ENCODE assay signal across 26 cellular contexts in the genomic region with DNA sequence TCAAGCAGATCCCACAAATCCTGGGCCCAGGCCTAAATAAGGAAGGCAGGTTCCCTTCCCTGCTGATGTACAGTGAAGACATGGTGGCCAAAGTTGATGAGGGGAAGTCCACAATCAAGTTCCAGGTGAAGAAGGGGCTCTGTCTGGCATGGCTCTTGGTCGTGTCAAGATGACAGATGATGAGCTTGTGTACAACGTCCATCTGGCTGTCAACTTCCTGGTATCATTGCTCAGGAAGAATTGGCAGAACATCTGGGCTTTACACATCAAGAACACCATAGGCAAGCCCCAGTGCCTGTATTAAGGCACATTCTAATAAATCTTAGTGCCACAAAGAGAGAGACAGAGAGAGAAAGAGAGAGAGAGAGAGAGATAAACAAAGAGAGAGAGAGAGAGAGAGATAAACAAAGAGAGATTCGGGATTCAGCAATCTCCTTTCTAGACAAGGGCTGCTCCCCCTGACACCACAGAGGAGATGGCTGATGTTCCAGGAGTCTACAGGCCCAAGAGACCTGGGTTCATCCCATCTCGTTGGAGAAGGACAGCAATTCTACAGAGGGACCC.
"Had no signal": no experiment of that assay in that cellular context is flagged by ENCODE, and none has a peak within 500 bp of the region (broad histone marks: within the 10 kb centered on the region; RNA-seq: fewer than 3 reads in every experiment).

No MANE protein-coding gene starts in this region.

- H3K27ac ChIP-seq: left ventricle myocardium inferior, neural progenitor cell, neutrophil, parathyroid adenoma, psoas muscle, right lobe of liver, tibial nerve, upper lobe of left lung, vagina had no signal

- H3K36me3 Mint-ChIP-seq: mesothelial cell of epicardium, naive B cell, natural killer cell, neural progenitor cell had no signal

- H3K9me3 Mint-ChIP-seq: immature natural killer cell; mesothelial cell of epicardium; naive B cell; natural killer cell; nephron progenitor cell; neural progenitor cell; stimulated activated naive CD8-positive, alpha-beta T cell treated with anti-CD3 and anti-CD28 coated beads, Interleukin-15, Interleukin-2, amounts not matched to agents 100 ng/mL and 50 ng/mL, for 24 hours had no signal

- FAIRE-seq: islet of Langerhans had no signal

- H3K9me3 ChIP-seq: left ventricle myocardium inferior, neutrophil, psoas muscle, right lobe of liver, tibial nerve, upper lobe of left lung, vagina had no signal

- H3K36me3 ChIP-seq: left ventricle myocardium inferior, neural progenitor cell, neutrophil, right lobe of liver, tibial nerve, upper lobe of left lung, vagina had no signal

- H3K27ac Mint-ChIP-seq: immature natural killer cell; mesothelial cell of epicardium; natural killer cell; nephron progenitor cell; neural progenitor cell; stimulated activated naive CD8-positive, alpha-beta T cell treated with anti-CD3 and anti-CD28 coated beads, Interleukin-15, Interleukin-2, amounts not matched to agents 100 ng/mL and 50 ng/mL, for 24 hours had no signal

- ATAC-seq: natural killer cell, psoas muscle, right lobe of liver had no signal

- H3K4me3 ChIP-seq: left ventricle myocardium inferior, lung, neural progenitor cell, psoas muscle, right lobe of liver, smooth muscle cell, tibial nerve, upper lobe of left lung, vagina had no signal

- H3K27me3 ChIP-seq: neural progenitor cell, right lobe of liver, tibial nerve, upper lobe of left lung, vagina had no signal

- H3K4me1 Mint-ChIP-seq: immature natural killer cell, naive B cell, natural killer cell had no signal

- H3K4me1 ChIP-seq: left ventricle myocardium inferior, parathyroid adenoma, psoas muscle, right lobe of liver, upper lobe of left lung, vagina had no signal

- H3K4me3 Mint-ChIP-seq: immature natural killer cell; mesothelial cell of epicardium; naive B cell; natural killer cell; nephron progenitor cell; neural progenitor cell; stimulated activated naive CD8-positive, alpha-beta T cell treated with anti-CD3 and anti-CD28 coated beads, Interleukin-15, Interleukin-2, amounts not matched to agents 100 ng/mL and 50 ng/mL, for 24 hours had no signal

- DNase-seq: hypothalamus; immature natural killer cell; left ventricle myocardium inferior; mesendoderm; naive B cell; natural killer cell; nephron progenitor cell; occipital lobe; psoas muscle; right lobe of liver; stimulated activated CD4-positive, alpha-beta T cell treated with anti-CD3 and anti-CD28 coated beads, Interleukin-1b, Interleukin-23, amount 100 ng/mL, for 48 hours; stimulated activated CD4-positive, alpha-beta T cell treated with anti-CD3 and anti-CD28 coated beads, Interleukin-2, amount 100 ng/mL, for 48 hours; stimulated activated CD4-positive, alpha-beta T cell treated with anti-CD3 and anti-CD28 coated beads, Interleukin-4, amount 100 ng/mL, for 4 hours; stimulated activated CD8-positive, alpha-beta memory T cell treated with anti-CD3 and anti-CD28 coated beads, Interleukin-4, amount 100 ng/mL, for 48 hours; stimulated activated naive CD4-positive, alpha-beta T cell; upper lobe of left lung had no signal
